ENCODE assay signal across 8 cellular contexts in genomic region chr11:10293423-10294288, GRCh38. TPM values are rescaled to one million over a fixed set of nuclear protein-coding genes. Genes with fewer than 3 reads are reported as not detected.
DNase-seq lines count a peak whose midpoint lies in the region; ATAC-seq, FAIRE-seq and TF ChIP-seq lines count a peak whose summit lies in the region.

Gene SBF2, minus strand, starts transcription at chr11:10294219. Its CDS starts 150 bp downstream, at chr11:10294069.

- DNase-seq in DMS79 (lab: John Stamatoyannopoulos, UW) (peak; percentile 27), H54 (ENCODE audit: insufficient read length, low spot score) (peak; percentile 93), NCI-H1694 treated with DMSO at 0.1 percent for 48 hours (lab: John Stamatoyannopoulos, UW) (peak; percentile 35), inferior parietal cortex (ENCODE audit: extremely low spot score) (peak; percentile 74), small intestine (peak; percentile 86), cortex of kidney (lab: John Stamatoyannopoulos, UW) (no peak)
- DNase-seq in central memory CD8-positive, alpha-beta T cell (ENCODE audit: low spot score in 2 of 2), result peak in 1 of 2 donors; percentile 49

- ATAC-seq in activated CD4-positive, CD25-positive, alpha-beta regulatory T cell treated with anti-CD3 and anti-CD28 coated beads, Interleukin-2, amount 50 U/mL, for 24 hours, result peak; percentile 37 to 45
- peak; percentile 35 for ATAC-seq in central memory CD8-positive, alpha-beta T cell (replicated peaks; ENCODE audit: extremely low read depth, poor library complexity, severe bottlenecking)

- H3K4me1 Mint-ChIP-seq in central memory CD8-positive, alpha-beta T cell, result peaks cover 36% of the 10 kb centered on the region

- no peaks in the 10 kb centered on the region for H3K9me3 ChIP-seq in small intestine (ENCODE audit: control insufficient read depth, low read depth)

- H3K9me3 Mint-ChIP-seq in central memory CD8-positive, alpha-beta T cell, result no peaks in the 10 kb centered on the region

- 0 to 1% (median 1%) methylated on average over 49 to 81 of the region's 81 CpGs for WGBS in small intestine, 3 donors

- FAIRE-seq in H54 (lab: Jason Lieb, UNC) (peak; percentile 95), small intestine (lab: Jason Lieb, UNC) (no peak)

- peak within 1 kb of the TSS; percentile 80 to 98 for H3K27ac ChIP-seq in small intestine (ENCODE audit: low read depth in 1 of 2, low read length in 1 of 2)

- H3K36me3 ChIP-seq in small intestine (ENCODE audit: control insufficient read depth in 2 of 2, insufficient read depth in 2 of 2, low read length in 2 of 2), result no peaks in the 10 kb centered on the region

- peak within 1 kb of the TSS; percentile 90 to 92 for H3K4me3 ChIP-seq in small intestine (ENCODE audit: low read depth in 1 of 2, low read length in 2 of 2)

- H3K4me3 Mint-ChIP-seq in central memory CD8-positive, alpha-beta T cell, result peak within 1 kb of the TSS; percentile 80

- H3K27me3 ChIP-seq in small intestine (ENCODE audit: control insufficient read depth in 2 of 2, insufficient read depth in 2 of 2, low read length in 2 of 2), result no peaks in the 10 kb centered on the region

- no peaks in the 10 kb centered on the region for H3K4me1 ChIP-seq in small intestine (ENCODE audit: control insufficient read depth in 2 of 2, insufficient read depth in 1 of 2, low read depth in 1 of 2, low read length in 1 of 2)

- peak; percentile 89 for TF ChIP-seq POLR2A in H54 (IDR thresholded peaks at IDR 0.05; ENCODE audit: low read depth, low read length)

- peaks cover 28% of the 10 kb centered on the region for H3K27me3 Mint-ChIP-seq in central memory CD8-positive, alpha-beta T cell

- H3K27ac Mint-ChIP-seq in central memory CD8-positive, alpha-beta T cell (ENCODE audit: low read depth), result peak within 1 kb of the TSS; percentile 62

- H3K36me3 Mint-ChIP-seq in central memory CD8-positive, alpha-beta T cell (ENCODE audit: insufficient read depth), result peaks cover 1% of the 10 kb centered on the region

RNA-seq across cellular contexts. Expression of gene SBF2, which starts in this region (rescaled TPM):
- polyA plus RNA-seq in small intestine, result 10 to 100 TPM; 10.0 to 17.4 (median 12.7) TPM
